ENCODE assay signal across 2 cellular contexts in genomic region chr21:45983981-45984551, GRCh38.
TF ChIP-seq lines count a peak whose summit lies in the region.

No MANE protein-coding gene starts in this region.

TF ChIP-seq in IMR-90, 13 proteins besides CTCF, POLR2A, EP300 and RAD21 (continued from another document):
- TF ChIP-seq FOS (IDR thresholded peaks at IDR 0.05; ENCODE audit: low read depth, low read length) (no peak), SMC3 (IDR thresholded peaks at IDR 0.05; ENCODE audit: low read depth, low read length) (no peak), RFX5 (IDR thresholded peaks at IDR 0.05; ENCODE audit: low read depth, low read length) (no peak), CEBPB (IDR thresholded peaks at IDR 0.05; ENCODE audit: low read depth, low read length) (no peak), MAFK (IDR thresholded peaks at IDR 0.05; ENCODE audit: low read depth, low read length) (no peak)

TF ChIP-seq in SK-N-SH, 30 proteins besides CTCF, POLR2A, EP300 and RAD21 (continued from another document):
- TF ChIP-seq MXI1 (IDR thresholded peaks at IDR 0.05; ENCODE audit: low read depth, low read length) = no peak
